In the genomic region with DNA sequence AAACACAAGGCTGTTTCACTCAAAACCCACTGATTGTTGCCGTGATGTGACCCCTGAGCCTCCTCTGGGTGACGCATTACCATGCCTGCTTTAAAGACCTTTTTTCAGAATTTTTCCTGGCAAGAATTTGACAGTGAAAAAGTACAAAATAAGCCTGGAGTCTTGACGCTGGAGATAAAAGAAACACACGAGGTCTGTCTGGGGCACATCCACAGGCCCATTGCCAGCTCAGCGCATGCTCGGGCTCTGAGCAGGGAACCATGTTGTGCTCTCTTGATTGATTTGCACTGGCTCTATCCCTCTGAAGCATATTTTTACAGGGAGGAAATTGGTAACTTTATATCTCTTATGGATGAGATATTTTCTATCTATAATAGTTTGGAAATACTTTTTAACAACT, we compare ENCODE assay signal across 23 cellular contexts.
"Had no signal": no experiment of that assay in that cellular context is flagged by ENCODE, and none has a peak within 500 bp of the region (broad histone marks: within the 10 kb centered on the region; RNA-seq: fewer than 3 reads in every experiment).

No MANE protein-coding gene starts in this region.

- H3K27ac Mint-ChIP-seq: activated CD4-positive, alpha-beta memory T cell treated with anti-CD3 and anti-CD28 coated beads, Interleukin-2, amount 10 ng/mL, durations not matched to agents 7 days and 5 days; activated CD4-positive, alpha-beta T cell treated with anti-CD3 and anti-CD28 coated beads, Interleukin-2, amount 10 ng/mL, durations not matched to agents 24 days and 14 days; activated CD8-positive, alpha-beta memory T cell treated with anti-CD3 and anti-CD28 coated beads, Interleukin-2, amount 10 ng/mL, durations not matched to agents 7 days and 5 days; activated naive CD8-positive, alpha-beta T cell treated with anti-CD3 and anti-CD28 coated beads, Interleukin-2, amount 50 U/mL, for 24 hours; activated T-helper 1 cell treated with anti-CD3 and anti-CD28 coated beads, Interleukin-12 subunit alpha, Interleukin-12 subunit beta, Interleukin-2, Interleukin-4 antibody, amounts not matched to agents 30 ng/mL and 10 ng/mL and 1 ng/mL, durations not matched to agents 14 hours and 24 hours and 36 hours; nephron progenitor cell; stimulated activated naive CD8-positive, alpha-beta T cell treated with anti-CD3 and anti-CD28 coated beads, Interleukin-15, Interleukin-2, amounts not matched to agents 100 ng/mL and 50 ng/mL, for 24 hours; T-cell; T-helper 2 cell treated with Interferon-gamma antibody and Interleukin-4, amounts not matched to agents 5 μg/mL and 100 μg/mL, for 36 hours had no signal

- H3K9me3 Mint-ChIP-seq: activated CD4-positive, alpha-beta memory T cell treated with anti-CD3 and anti-CD28 coated beads, Interleukin-2, amount 10 ng/mL, durations not matched to agents 7 days and 5 days; activated CD4-positive, alpha-beta T cell treated with anti-CD3 and anti-CD28 coated beads, Interleukin-2, amount 10 ng/mL, durations not matched to agents 24 days and 14 days; activated naive CD8-positive, alpha-beta T cell treated with anti-CD3 and anti-CD28 coated beads, Interleukin-2, amount 50 U/mL, for 24 hours; activated T-helper 1 cell treated with anti-CD3 and anti-CD28 coated beads, Interleukin-12 subunit alpha, Interleukin-12 subunit beta, Interleukin-2, Interleukin-4 antibody, amounts not matched to agents 30 ng/mL and 10 ng/mL and 1 ng/mL, durations not matched to agents 14 hours and 24 hours and 36 hours; nephron progenitor cell; stimulated activated naive CD8-positive, alpha-beta T cell treated with anti-CD3 and anti-CD28 coated beads, Interleukin-15, Interleukin-2, amounts not matched to agents 100 ng/mL and 50 ng/mL, for 24 hours; T-cell; T-helper 2 cell treated with Interferon-gamma antibody and Interleukin-4, amounts not matched to agents 5 μg/mL and 100 μg/mL, for 36 hours had no signal

- ATAC-seq: activated CD4-positive, CD25-positive, alpha-beta regulatory T cell treated with anti-CD3 and anti-CD28 coated beads, Interleukin-2, amount 50 U/mL, for 24 hours; activated CD8-positive, alpha-beta memory T cell treated with anti-CD3 and anti-CD28 coated beads, Interleukin-2, amount 10 ng/mL, durations not matched to agents 7 days and 5 days; activated naive CD8-positive, alpha-beta T cell treated with anti-CD3 and anti-CD28 coated beads, Interleukin-2, amount 50 U/mL, for 24 hours; gastrocnemius medialis; left lung; T-cell had no signal

- H3K4me3 ChIP-seq: gastrocnemius medialis, left lung, tibial artery had no signal

- H3K27me3 Mint-ChIP-seq: activated CD4-positive, alpha-beta memory T cell treated with anti-CD3 and anti-CD28 coated beads, Interleukin-2, amount 10 ng/mL, durations not matched to agents 7 days and 5 days; activated CD4-positive, alpha-beta T cell treated with anti-CD3 and anti-CD28 coated beads, Interleukin-2, amount 10 ng/mL, durations not matched to agents 24 days and 14 days; activated naive CD8-positive, alpha-beta T cell treated with anti-CD3 and anti-CD28 coated beads, Interleukin-2, amount 50 U/mL, for 24 hours; stimulated activated naive CD8-positive, alpha-beta T cell treated with anti-CD3 and anti-CD28 coated beads, Interleukin-15, Interleukin-2, amounts not matched to agents 100 ng/mL and 50 ng/mL, for 24 hours had no signal

- H3K27me3 ChIP-seq: gastrocnemius medialis, left lung, tibial artery had no signal

- H3K4me1 ChIP-seq: gastrocnemius medialis, left lung, tibial artery had no signal

- DNase-seq: activated CD4-positive, alpha-beta memory T cell treated with anti-CD3 and anti-CD28 coated beads, Interleukin-2, amount 10 ng/mL, durations not matched to agents 7 days and 5 days; activated CD4-positive, alpha-beta T cell treated with anti-CD3 and anti-CD28 coated beads, Interleukin-2, amount 10 ng/mL, durations not matched to agents 24 days and 14 days; activated CD8-positive, alpha-beta memory T cell treated with anti-CD3 and anti-CD28 coated beads, Interleukin-2, amount 10 ng/mL, durations not matched to agents 7 days and 5 days; activated gamma-delta T cell; activated naive CD4-positive, alpha-beta T cell treated with anti-CD3 and anti-CD28 coated beads, Interleukin-2, amount 50 U/mL, for 16 hours; activated naive CD8-positive, alpha-beta T cell treated with anti-CD3 and anti-CD28 coated beads, Interleukin-2, amount 50 U/mL, for 24 hours; aorta; caudate nucleus; effector memory CD4-positive, alpha-beta T cell; gastrocnemius medialis; left lung; nephron progenitor cell; posterior cingulate gyrus; retina; substantia nigra; T-cell had no signal

- H3K36me3 ChIP-seq: gastrocnemius medialis, left lung, tibial artery had no signal

- H3K36me3 Mint-ChIP-seq: activated CD8-positive, alpha-beta memory T cell treated with anti-CD3 and anti-CD28 coated beads, Interleukin-2, amount 10 ng/mL, durations not matched to agents 7 days and 5 days; brain; T-cell had no signal

- H3K27ac ChIP-seq: gastrocnemius medialis, left lung, tibial artery, VCaP had no signal

- H3K9me3 ChIP-seq: gastrocnemius medialis, left lung, tibial artery had no signal

- H3K4me3 Mint-ChIP-seq: activated CD4-positive, alpha-beta memory T cell treated with anti-CD3 and anti-CD28 coated beads, Interleukin-2, amount 10 ng/mL, durations not matched to agents 7 days and 5 days; activated CD4-positive, alpha-beta T cell treated with anti-CD3 and anti-CD28 coated beads, Interleukin-2, amount 10 ng/mL, durations not matched to agents 24 days and 14 days; activated CD8-positive, alpha-beta memory T cell treated with anti-CD3 and anti-CD28 coated beads, Interleukin-2, amount 10 ng/mL, durations not matched to agents 7 days and 5 days; activated naive CD8-positive, alpha-beta T cell treated with anti-CD3 and anti-CD28 coated beads, Interleukin-2, amount 50 U/mL, for 24 hours; activated T-helper 1 cell treated with anti-CD3 and anti-CD28 coated beads, Interleukin-12 subunit alpha, Interleukin-12 subunit beta, Interleukin-2, Interleukin-4 antibody, amounts not matched to agents 30 ng/mL and 10 ng/mL and 1 ng/mL, durations not matched to agents 14 hours and 24 hours and 36 hours; brain; nephron progenitor cell; stimulated activated naive CD8-positive, alpha-beta T cell treated with anti-CD3 and anti-CD28 coated beads, Interleukin-15, Interleukin-2, amounts not matched to agents 100 ng/mL and 50 ng/mL, for 24 hours; T-cell; T-helper 2 cell treated with Interferon-gamma antibody and Interleukin-4, amounts not matched to agents 5 μg/mL and 100 μg/mL, for 36 hours had no signal

- H3K4me1 Mint-ChIP-seq: activated CD4-positive, alpha-beta memory T cell treated with anti-CD3 and anti-CD28 coated beads, Interleukin-2, amount 10 ng/mL, durations not matched to agents 7 days and 5 days; activated CD4-positive, alpha-beta T cell treated with anti-CD3 and anti-CD28 coated beads, Interleukin-2, amount 10 ng/mL, durations not matched to agents 24 days and 14 days; activated CD8-positive, alpha-beta memory T cell treated with anti-CD3 and anti-CD28 coated beads, Interleukin-2, amount 10 ng/mL, durations not matched to agents 7 days and 5 days; activated naive CD8-positive, alpha-beta T cell treated with anti-CD3 and anti-CD28 coated beads, Interleukin-2, amount 50 U/mL, for 24 hours; T-cell had no signal
